8 cellular contexts compared by ENCODE assay signal in genomic region chr9:121743441-121744001, GRCh38.
DNase-seq lines count a peak whose midpoint lies in the region; ATAC-seq and TF ChIP-seq lines count a peak whose summit lies in the region.

No MANE protein-coding gene starts in this region.

- H3K4me1 ChIP-seq in body of pancreas (peaks cover 93% of the 10 kb centered on the region), iPS-15b (ENCODE audit: control insufficient read depth, insufficient read depth, low read length) (peaks cover 15% of the 10 kb centered on the region), gastrocnemius medialis (peaks cover 81 to 84% of the 10 kb centered on the region in 2 donors)

- in situ Hi-C loops in gastrocnemius medialis (cut with MboI; ENCODE audit: low sequenced_read_pairs in 4 of 4) = no loop called here

- ATAC-seq in body of pancreas (peak; percentile 97), gastrocnemius medialis (peak; percentile 70 to 72), GM19455 (IDR thresholded peaks at IDR 0.05; ENCODE audit: unreplicated experiment) (no peak)

- TF ChIP-seq POLR2A in body of pancreas (IDR thresholded peaks at IDR 0.05) (peak in 2 of 3 donors; percentile 70 to 71), gastrocnemius medialis (IDR thresholded peaks at IDR 0.05) (peak; percentile 83 to 87)

- H3K36me3 ChIP-seq in body of pancreas (replicated peaks in 1 of 2; ENCODE audit: insufficient read depth in 1 of 2, low read depth in 2 of 2) (no peaks in the 10 kb centered on the region), iPS-15b (ENCODE audit: control insufficient read depth, insufficient read depth, low read length) (peaks cover 2% of the 10 kb centered on the region), gastrocnemius medialis (no peaks in the 10 kb centered on the region)

- 4 to 10% methylated on average over 14 to 15 of the region's 15 CpGs for WGBS in body of pancreas, 2 donors

- H3K9me3 Mint-ChIP-seq in activated naive CD4-positive, alpha-beta T cell treated with anti-CD3 and anti-CD28 coated beads for 36 hours = no peaks in the 10 kb centered on the region

- no peaks in the 10 kb centered on the region for H3K27me3 ChIP-seq in body of pancreas
- no peaks in the 10 kb centered on the region for H3K27me3 ChIP-seq in iPS-15b (ENCODE audit: control insufficient read depth, insufficient read depth, low read length)
- no peaks in the 10 kb centered on the region for H3K27me3 ChIP-seq in gastrocnemius medialis

- no peaks in the 10 kb centered on the region for H3K36me3 Mint-ChIP-seq in activated naive CD4-positive, alpha-beta T cell treated with anti-CD3 and anti-CD28 coated beads for 36 hours (ENCODE audit: low read depth)

- H3K27ac Mint-ChIP-seq in activated naive CD4-positive, alpha-beta T cell treated with anti-CD3 and anti-CD28 coated beads for 36 hours = no peak overlapping the region

- peaks cover 10% of the 10 kb centered on the region for H3K4me1 Mint-ChIP-seq in activated naive CD4-positive, alpha-beta T cell treated with anti-CD3 and anti-CD28 coated beads for 36 hours (ENCODE audit: low read depth)

- H3K4me3 ChIP-seq in body of pancreas = no peak overlapping the region
- no peak overlapping the region for H3K4me3 ChIP-seq in iPS-15b (ENCODE audit: low read depth, low read length)
- H3K4me3 ChIP-seq in gastrocnemius medialis = peak overlapping the region; percentile 54 to 61 (median 56)

- H3K9ac ChIP-seq in iPS-15b (ENCODE audit: low read depth, low read length) = peak overlapping the region; percentile 12

- intact Hi-C loops in body of pancreas (cut with DNase I) (no loop called here), gastrocnemius medialis (cut with DNase I; ENCODE audit: low total_unique reads) (loop anchor here (1.0 to 10.0 kb wide), 6 partner anchors 29 to 521 kb away; partner anchors contain the start of genes MRRF and RBM18)
- intact Hi-C loops in activated naive CD4-positive, alpha-beta T cell treated with anti-CD3 and anti-CD28 coated beads for 36 hours (cut with micrococcal nuclease) = loop anchor here (1.0 kb wide), 1 partner anchor 249 kb away; no protein-coding TSS in a partner anchor

- H3K9me3 ChIP-seq in body of pancreas = no peaks in the 10 kb centered on the region
- no peaks in the 10 kb centered on the region for H3K9me3 ChIP-seq in iPS-15b (ENCODE audit: control insufficient read depth, insufficient read depth, low read length)
- no peaks in the 10 kb centered on the region for H3K9me3 ChIP-seq in gastrocnemius medialis

- CTCF ChIA-PET in activated naive CD4-positive, alpha-beta T cell treated with anti-CD3 and anti-CD28 coated beads for 36 hours (lab: Charles Lee) = interaction anchor here (0.6 kb wide), 1 partner anchor 73 kb away, joined by 5 read pairs; no protein-coding TSS in a partner anchor

- TF ChIP-seq CTCF in body of pancreas (IDR thresholded peaks at IDR 0.05) (peak in 5 of 7 experiments; percentile 10 to 62 (median 61)), gastrocnemius medialis (IDR thresholded peaks at IDR 0.05 in 4 of 5, conservative IDR thresholded peaks at IDR 0.05 in 1 of 5) (peak; percentile 20 to 47 (median 37))

- H3K27ac ChIP-seq in body of pancreas (peak overlapping the region; percentile 77 to 85 (median 80)), gastrocnemius medialis (peak overlapping the region; percentile 91 to 98 (median 94))

- DNase-seq in 8988T (peak; percentile 87), LHCN-M2 (ENCODE audit: low read depth) (peak; percentile 78), body of pancreas (peak; percentile 88 to 94 (median 93)), gastrocnemius medialis (peak; percentile 78 to 91)
- DNase-seq in activated CD4-positive, alpha-beta T cell treated with anti-CD3 and anti-CD28 coated beads, Interleukin-2, amount 50 U/mL, for 48 hours = no peak
- no peak for DNase-seq in activated naive CD4-positive, alpha-beta T cell treated with anti-CD3 and anti-CD28 coated beads for 36 hours

- H3K27me3 Mint-ChIP-seq in activated naive CD4-positive, alpha-beta T cell treated with anti-CD3 and anti-CD28 coated beads for 36 hours (ENCODE audit: low read depth) = no peaks in the 10 kb centered on the region

- H3K4me3 Mint-ChIP-seq in activated naive CD4-positive, alpha-beta T cell treated with anti-CD3 and anti-CD28 coated beads for 36 hours = no peak overlapping the region

Comparison
In these comparisons a context has a peak if more than half of its experiments do, and no peak if none do; other contexts are left out.
1. DNase-seq: peak in 8988T (single experiment), LHCN-M2 (single experiment), body of pancreas (4 of 4) and gastrocnemius medialis (2 of 2); none in activated CD4-positive, alpha-beta T cell treated with anti-CD3 and anti-CD28 coated beads, Interleukin-2, amount 50 U/mL, for 48 hours (0 of 2) and activated naive CD4-positive, alpha-beta T cell treated with anti-CD3 and anti-CD28 coated beads for 36 hours (single experiment).
2. H3K4me3 ChIP-seq: peak in gastrocnemius medialis (4 of 4); none in body of pancreas (0 of 2) and iPS-15b (single experiment).